In the genomic region with DNA sequence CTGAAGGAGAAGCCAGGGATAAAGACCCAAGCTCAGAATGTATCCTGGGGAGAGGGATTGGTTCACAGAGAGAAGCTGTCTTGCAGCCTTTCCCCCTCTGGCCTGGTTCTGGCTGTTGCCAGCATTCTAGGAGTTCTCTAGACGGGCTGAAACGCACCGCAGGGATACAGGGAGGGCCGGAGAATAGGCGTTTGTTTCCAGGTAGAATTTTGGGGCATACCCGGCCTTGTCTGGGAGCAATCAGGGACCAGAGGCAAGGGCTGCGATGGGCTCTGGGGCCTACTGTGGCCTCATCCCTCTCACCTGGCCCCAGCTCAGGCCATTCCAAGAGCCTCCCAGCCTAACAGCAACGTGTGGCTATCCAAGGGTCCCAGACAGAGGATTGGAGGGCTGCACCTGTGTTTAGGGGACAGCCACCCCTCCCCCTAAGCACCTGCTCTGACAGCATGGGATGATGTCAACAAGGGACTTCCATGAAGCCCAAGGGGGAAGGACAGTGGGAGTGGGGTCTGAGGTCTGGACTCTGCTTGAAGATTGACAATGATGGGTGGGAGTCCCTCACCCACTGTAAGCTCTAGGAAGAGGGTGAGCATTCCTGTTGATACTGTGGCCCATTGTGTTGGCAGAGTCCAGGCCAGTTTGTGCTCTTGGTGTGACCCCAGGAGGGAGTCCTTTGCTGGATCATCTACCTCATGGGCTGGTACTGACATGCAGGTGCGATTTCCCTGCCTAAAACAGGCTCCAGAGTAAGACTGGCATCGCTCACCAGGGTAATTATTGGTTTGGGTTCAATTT, we compare ENCODE assay signal across 7 cellular contexts.
"Had no signal": no experiment of that assay in that cellular context is flagged by ENCODE, and none has a peak within 500 bp of the region (broad histone marks: within the 10 kb centered on the region; RNA-seq: fewer than 3 reads in every experiment).

No MANE protein-coding gene starts in this region.

- H3K4me3 ChIP-seq: skin epidermis had no signal

- H3K27ac ChIP-seq: foreskin keratinocyte, neutrophil, skin epidermis had no signal

- DNase-seq: foreskin keratinocyte had no signal

- H3K36me3 Mint-ChIP-seq: activated naive CD4-positive, alpha-beta T cell treated with anti-CD3 and anti-CD28 coated beads, Interleukin-2, amount 50 U/mL, for 24 hours had no signal

- H3K27ac Mint-ChIP-seq: activated naive CD4-positive, alpha-beta T cell treated with anti-CD3 and anti-CD28 coated beads, Interleukin-2, amount 50 U/mL, for 24 hours; stimulated activated naive CD8-positive, alpha-beta T cell treated with anti-CD3 and anti-CD28 coated beads, Interleukin-15, Interleukin-2, amounts not matched to agents 100 ng/mL and 50 ng/mL, for 24 hours had no signal

- H3K4me3 Mint-ChIP-seq: activated naive CD4-positive, alpha-beta T cell treated with anti-CD3 and anti-CD28 coated beads, Interleukin-2, amount 50 U/mL, for 24 hours; activated T-cell treated with anti-CD3 and anti-CD28 coated beads, Interleukin-2, amount 50 U/mL, for 4 hours; stimulated activated naive CD8-positive, alpha-beta T cell treated with anti-CD3 and anti-CD28 coated beads, Interleukin-15, Interleukin-2, amounts not matched to agents 100 ng/mL and 50 ng/mL, for 24 hours had no signal

- H3K36me3 ChIP-seq: neutrophil had no signal

- H3K9me3 ChIP-seq: neutrophil had no signal

- H3K9me3 Mint-ChIP-seq: activated naive CD4-positive, alpha-beta T cell treated with anti-CD3 and anti-CD28 coated beads, Interleukin-2, amount 50 U/mL, for 24 hours; activated T-cell treated with anti-CD3 and anti-CD28 coated beads, Interleukin-2, amount 50 U/mL, for 4 hours; central memory CD8-positive, alpha-beta T cell; stimulated activated naive CD8-positive, alpha-beta T cell treated with anti-CD3 and anti-CD28 coated beads, Interleukin-15, Interleukin-2, amounts not matched to agents 100 ng/mL and 50 ng/mL, for 24 hours had no signal
